12 cellular contexts compared by ENCODE assay signal in genomic region chr11:104713366-104713765, GRCh38.
"Had no signal": no experiment of that assay in that cellular context is flagged by ENCODE, and none has a peak within 500 bp of the region (broad histone marks: within the 10 kb centered on the region; RNA-seq: fewer than 3 reads in every experiment).

No MANE protein-coding gene starts in this region.

- H3K36me3 ChIP-seq: adrenal gland, esophagus squamous epithelium, pancreas, tibial nerve had no signal

- H3K9me3 ChIP-seq: esophagus squamous epithelium, pancreas, tibial nerve had no signal

- H3K4me1 ChIP-seq: adrenal gland, esophagus squamous epithelium, pancreas, tibial nerve had no signal

- H3K27ac ChIP-seq: adrenal gland, esophagus squamous epithelium, pancreas, tibial nerve had no signal

- H3K27me3 ChIP-seq: adrenal gland, esophagus squamous epithelium, pancreas, tibial nerve had no signal

- FAIRE-seq: bronchial epithelial cell had no signal

- DNase-seq: activated CD4-positive, alpha-beta T cell treated with anti-CD3 and anti-CD28 coated beads, Interleukin-2, amount 10 ng/mL, durations not matched to agents 24 days and 14 days; activated naive CD4-positive, alpha-beta T cell treated with anti-CD3 and anti-CD28 coated beads for 36 hours; activated T-cell treated with anti-CD3 and anti-CD28 coated beads for 4 hours; adrenal gland; esophagus squamous epithelium; hippocampal formation; pancreas; T-helper 17 cell had no signal

- H3K4me3 ChIP-seq: adrenal gland, esophagus squamous epithelium, pancreas, tibial nerve had no signal

- ATAC-seq: activated T-helper 17 cell treated with anti-CD3 and anti-CD28 coated beads, Interleukin-2, amount 50 U/mL, for 72 hours; pancreas; T-helper 17 cell; WTC11 had no signal
